Comparison of ENCODE assay signal across 1 cellular context in genomic region chr9:125261501-125262216, GRCh38.
TF ChIP-seq lines count a peak whose summit lies in the region.

Gene GAPVD1, plus strand, starts transcription at chr9:125261826. Its CDS starts 37,096 bp downstream, at chr9:125298922.

TF ChIP-seq in GM12878, 131 proteins besides CTCF, POLR2A, EP300 and RAD21 (continued from another document and continues in another):
- no peak for TF ChIP-seq FOS (IDR thresholded peaks at IDR 0.05; ENCODE audit: borderline replicate concordance, extremely low read depth, insufficient read length)
- peak; percentile 85 for TF ChIP-seq GABPA (IDR thresholded peaks at IDR 0.05; ENCODE audit: low read depth)
- no peak for TF ChIP-seq PBX3 (IDR thresholded peaks at IDR 0.05; ENCODE audit: insufficient replicate concordance, low read depth, low read length)
- no peak for TF ChIP-seq ZNF274 (IDR thresholded peaks at IDR 0.05; ENCODE audit: insufficient read depth, insufficient read length)
- 0 out of 2 replicates have a peak, but pooled peaks have one; percentile 33 for TF ChIP-seq CBFB (IDR thresholded peaks at IDR 0.05; ENCODE audit: low read depth)
- TF ChIP-seq POLR2AphosphoS2 (IDR thresholded peaks at IDR 0.05; ENCODE audit: low read depth, low read length): peak; percentile 78; the same call in 1 of the 2 replicates
- peak; percentile 69; the same call in 1 of the 2 replicates for TF ChIP-seq SPI1 (IDR thresholded peaks at IDR 0.05; ENCODE audit: borderline replicate concordance, insufficient read depth, low read depth, low read length)
- TF ChIP-seq TARDBP (IDR thresholded peaks at IDR 0.05; ENCODE audit: borderline replicate concordance): no peak
- TF ChIP-seq CUX1 (IDR thresholded peaks at IDR 0.05; ENCODE audit: insufficient replicate concordance, low read depth, low read length): no peak
- no peak for TF ChIP-seq SUPT20H (IDR thresholded peaks at IDR 0.05; ENCODE audit: borderline replicate concordance, control insufficient read depth, low read depth, low read length)
- no peak for TF ChIP-seq ZNF384 (IDR thresholded peaks at IDR 0.05; ENCODE audit: borderline replicate concordance, low read depth, low read length)
- no peak for TF ChIP-seq ESRRA (IDR thresholded peaks at IDR 0.05; ENCODE audit: low read length)
- TF ChIP-seq SMAD1 (IDR thresholded peaks at IDR 0.05; ENCODE audit: low read depth, partially characterized antibody): peak; percentile 33
- peak; percentile 6 to 24; a peak in 1 of 3 replicates for TF ChIP-seq EGR1 (IDR thresholded peaks at IDR 0.05; ENCODE audit: borderline replicate concordance in 1 of 2, low read depth in 2 of 2, low read length in 2 of 2)
- TF ChIP-seq PAX5 (IDR thresholded peaks at IDR 0.05; ENCODE audit: borderline replicate concordance, low read depth, low read length): peak; percentile 93
- no peak for TF ChIP-seq NFXL1 (IDR thresholded peaks at IDR 0.05; ENCODE audit: borderline replicate concordance)
- TF ChIP-seq NR2F1 (conservative IDR thresholded peaks at IDR 0.05): peak; percentile 91
- peak; percentile 69; the same call in 1 of the 2 replicates for TF ChIP-seq NKRF (conservative IDR thresholded peaks at IDR 0.05)
- no peak for TF ChIP-seq CBX3 (IDR thresholded peaks at IDR 0.05; ENCODE audit: borderline replicate concordance, low read depth)
- peak in 1 of 2 experiments; percentile 29; a peak in 1 of 4 replicates for TF ChIP-seq IKZF2 (IDR thresholded peaks at IDR 0.05)
- TF ChIP-seq ZNF207 (IDR thresholded peaks at IDR 0.05; ENCODE audit: borderline replicate concordance): no peak
- 0 out of 2 replicates have a peak, but pooled peaks have one; percentile 40 for TF ChIP-seq IRF4 (IDR thresholded peaks at IDR 0.05; ENCODE audit: low read depth, low read length)
- TF ChIP-seq ZNF687 (IDR thresholded peaks at IDR 0.05): peak; percentile 91
- TF ChIP-seq TCF3 (IDR thresholded peaks at IDR 0.05; ENCODE audit: borderline replicate concordance, insufficient read depth, low read depth, low read length): no peak
- no peak for TF ChIP-seq CEBPB (IDR thresholded peaks at IDR 0.05; ENCODE audit: borderline replicate concordance in 1 of 2, low read depth in 2 of 2, low read length in 2 of 2)
- TF ChIP-seq PKNOX1 (IDR thresholded peaks at IDR 0.05): no peak
- 0 out of 2 replicates have a peak, but pooled peaks have one; percentile 36 for TF ChIP-seq SMARCA5 (IDR thresholded peaks at IDR 0.05)
- TF ChIP-seq HDAC6 (IDR thresholded peaks at IDR 0.05; ENCODE audit: unreplicated experiment): peak; percentile 23
- TF ChIP-seq CHD1 (IDR thresholded peaks at IDR 0.05; ENCODE audit: low read depth, low read length): no peak
- TF ChIP-seq JUND (IDR thresholded peaks at IDR 0.05; ENCODE audit: low read depth, low read length): no peak
- TF ChIP-seq ZBED1 (IDR thresholded peaks at IDR 0.05; ENCODE audit: borderline replicate concordance): no peak
- no peak for TF ChIP-seq IRF3 (IDR thresholded peaks at IDR 0.05)
- no peak for TF ChIP-seq ZSCAN29 (IDR thresholded peaks at IDR 0.05)
- peak; percentile 98 for TF ChIP-seq IKZF1 (conservative IDR thresholded peaks at IDR 0.05)
- TF ChIP-seq SKIL (IDR thresholded peaks at IDR 0.05; ENCODE audit: low read depth, poor library complexity, severe bottlenecking): no peak
- TF ChIP-seq BCLAF1 (IDR thresholded peaks at IDR 0.05): no peak
